In the genomic region with DNA sequence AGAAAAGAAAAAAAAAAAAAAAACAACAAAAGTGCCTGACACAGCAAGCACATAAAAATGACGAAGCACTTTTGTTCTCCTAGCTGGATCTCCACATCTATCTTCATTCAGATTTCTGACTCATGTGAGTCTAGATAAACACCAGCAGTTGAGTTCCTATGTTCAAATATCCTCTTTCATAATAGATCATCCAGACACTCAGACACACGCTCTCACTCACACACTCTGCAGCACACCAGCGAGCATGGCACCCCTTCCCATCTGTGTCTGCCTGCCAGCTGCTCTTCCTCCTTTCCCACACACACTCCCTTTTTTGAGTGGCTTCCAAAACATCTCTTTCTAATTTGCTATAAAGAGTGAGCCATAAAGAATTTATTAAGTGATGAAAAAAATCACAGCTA, we compare ENCODE assay signal across 10 cellular contexts. TPM values are rescaled to one million over a fixed set of nuclear protein-coding genes. Genes with fewer than 3 reads are reported as not detected.
A peak's percentile ranks its signal among the peaks of the same experiment; 100 is the strongest.
DNase-seq lines count a peak whose midpoint lies in the region; ATAC-seq and TF ChIP-seq lines count a peak whose summit lies in the region.
"Had no signal": no experiment of that assay in that cellular context is flagged by ENCODE, and none has a peak within 500 bp of the region (broad histone marks: within the 10 kb centered on the region; RNA-seq: fewer than 3 reads in every experiment).

No MANE protein-coding gene starts in this region.

- no peaks in the 10 kb centered on the region for H3K4me1 ChIP-seq in Peyer's patch

- peaks cover 0 to 27% (median 0%) of the 10 kb centered on the region in 3 donors for H3K36me3 ChIP-seq in Peyer's patch

- POLR2A ChIA-PET in AG04449 (lab: Yijun Ruan, JAX), result interaction anchor here (0.6 to 2.3 kb wide), 3 partner anchors 31 to 113 kb away, joined by 3 to 10 read pairs (median 4); partner anchors contain the start of gene HEXA
- POLR2A ChIA-PET in CD4-positive, alpha-beta T cell (lab: Charles Lee), result no interaction called here

- TF ChIP-seq CTCF in AG04449 (IDR thresholded peaks at IDR 0.05; ENCODE audit: insufficient read depth, low read length, missing control alignments) (no peak), coronary artery (IDR thresholded peaks at IDR 0.05) (no peak), Peyer's patch (IDR thresholded peaks at IDR 0.05) (no peak)
- no peak for TF ChIP-seq CTCF in CD4-positive, alpha-beta T cell (IDR thresholded peaks at IDR 0.05)

- H3K9me3 ChIP-seq in Peyer's patch, result no peaks in the 10 kb centered on the region
- peaks cover 5% of the 10 kb centered on the region for H3K9me3 ChIP-seq in CD4-positive, alpha-beta T cell (ENCODE audit: control insufficient read depth, low read length)

- no peak for TF ChIP-seq POLR2A in Peyer's patch (IDR thresholded peaks at IDR 0.05)

- H3K27me3 Mint-ChIP-seq in activated T-helper 17 cell treated with anti-CD3 and anti-CD28 coated beads, Interleukin-2, amount 50 U/mL, for 72 hours, result no peaks in the 10 kb centered on the region
- H3K27me3 Mint-ChIP-seq in CD4-positive, alpha-beta T cell, result no peaks in the 10 kb centered on the region
- H3K27me3 Mint-ChIP-seq: IgD-negative memory B cell had no signal

- no peak overlapping the region for H3K4me3 Mint-ChIP-seq in activated T-helper 17 cell treated with anti-CD3 and anti-CD28 coated beads, Interleukin-2, amount 50 U/mL, for 72 hours
- H3K4me3 Mint-ChIP-seq in CD4-positive, alpha-beta T cell, result no peak overlapping the region
- H3K4me3 Mint-ChIP-seq: IgD-negative memory B cell had no signal

- no peak for ATAC-seq in activated T-helper 17 cell treated with anti-CD3 and anti-CD28 coated beads, Interleukin-2, amount 50 U/mL, for 72 hours (replicated peaks)
- ATAC-seq in left colon, result peak; percentile 33
- no peak for ATAC-seq in CD4-positive, alpha-beta T cell (ENCODE audit: poor library complexity)

- CTCF ChIA-PET in AG04449 (lab: Yijun Ruan, JAX), result interaction anchor here (1.0 to 2.3 kb wide), 3 partner anchors 16 to 140 kb away, joined by 3 to 9 read pairs (median 6); no protein-coding TSS in a partner anchor
- CTCF ChIA-PET in CD4-positive, alpha-beta T cell (lab: Charles Lee), result interaction anchor here (0.7 kb wide), 1 partner anchor 12 kb away, joined by 3 read pairs; no protein-coding TSS in a partner anchor

- DNase-seq in AG04449 (ENCODE audit: low read depth, low spot score) (peak; percentile 77), HT1080 (ENCODE audit: low read depth) (peak; percentile 91), left colon (no peak), coronary artery (ENCODE audit: low spot score) (no peak), Peyer's patch (no peak), posterior vena cava (ENCODE audit: low spot score) (no peak)
- no peak for DNase-seq in CD4-positive, alpha-beta T cell

- H3K27me3 ChIP-seq in Peyer's patch, result no peaks in the 10 kb centered on the region
- no peaks in the 10 kb centered on the region for H3K27me3 ChIP-seq in CD4-positive, alpha-beta T cell (ENCODE audit: control insufficient read depth, insufficient read depth, low read length)

- H3K9me3 Mint-ChIP-seq in activated T-helper 17 cell treated with anti-CD3 and anti-CD28 coated beads, Interleukin-2, amount 50 U/mL, for 72 hours, result no peaks in the 10 kb centered on the region
- H3K9me3 Mint-ChIP-seq in CD4-positive, alpha-beta T cell, result no peaks in the 10 kb centered on the region

- intact Hi-C loops in left colon (cut with DNase I, micrococcal nuclease) (no loop called here), posterior vena cava (cut with DNase I) (no loop called here)
- intact Hi-C loops in CD4-positive, alpha-beta T cell (cut with DNase I, micrococcal nuclease), result loop anchor here in 1 of 2 experiments (10.0 kb wide), 1 partner anchor 745 kb away; no protein-coding TSS in a partner anchor

- peaks cover 43% of the 10 kb centered on the region for H3K36me3 Mint-ChIP-seq in activated T-helper 17 cell treated with anti-CD3 and anti-CD28 coated beads, Interleukin-2, amount 50 U/mL, for 72 hours (ENCODE audit: low read depth)
- H3K36me3 Mint-ChIP-seq in CD4-positive, alpha-beta T cell (ENCODE audit: low read depth), result peaks cover 63% of the 10 kb centered on the region

- H3K4me3 ChIP-seq in AG04449 (ENCODE audit: low read depth, low read length) (no peak overlapping the region), coronary artery (no peak overlapping the region), Peyer's patch (no peak overlapping the region)

- H3K27ac ChIP-seq in coronary artery, result no peak overlapping the region
- no peak overlapping the region for H3K27ac ChIP-seq in Peyer's patch
- no peak overlapping the region for H3K27ac ChIP-seq in CD4-positive, alpha-beta T cell (ENCODE audit: low read depth, low read length)

- no peaks in the 10 kb centered on the region for H3K4me1 Mint-ChIP-seq in activated T-helper 17 cell treated with anti-CD3 and anti-CD28 coated beads, Interleukin-2, amount 50 U/mL, for 72 hours
- H3K4me1 Mint-ChIP-seq in CD4-positive, alpha-beta T cell (ENCODE audit: low read depth), result no peaks in the 10 kb centered on the region
- H3K4me1 Mint-ChIP-seq: IgD-negative memory B cell had no signal

- H3K27ac Mint-ChIP-seq in activated T-helper 17 cell treated with anti-CD3 and anti-CD28 coated beads, Interleukin-2, amount 50 U/mL, for 72 hours, result peak overlapping the region; percentile 3
- H3K27ac Mint-ChIP-seq in CD4-positive, alpha-beta T cell, result no peak overlapping the region

RNA-seq across cellular contexts. Expression of gene CELF6, which starts 19.8 kb away (rescaled TPM):
- 0.34 TPM in 1 of 2 replicates, not detected in the other for total RNA-seq in HT1080 (2014; rRNA removed; shearing (Covaris generic))
- 0.18 TPM in 1 of 2 replicates, not detected in the other for polyA plus RNA-seq in HT1080 (2015; cell fraction: cytosol; rRNA removed)
- polyA plus RNA-seq in HT1080 (2015; cell fraction: nucleus; rRNA removed), result 2.2 and 3.4 TPM in 2 replicates
- total RNA-seq in activated T-helper 17 cell treated with anti-CD3 and anti-CD28 coated beads, Interleukin-2, amount 50 U/mL, for 72 hours, result 1 to 10 TPM in 1 of 2 donors, under 1 TPM in 1; 0.52 to 1.0 TPM
- total RNA-seq in left colon (1 to 10 TPM; 1.1 to 1.2 TPM), Peyer's patch (1 to 10 TPM in 3 of 4 donors, not detected in 1; 1.8 to 3.7 (median 3.6) TPM), posterior vena cava (1 to 10 TPM in 1 of 2 donors, under 1 TPM in 1; 0.76 to 1.6 TPM)
- total RNA-seq in CD4-positive, alpha-beta T cell, result 1 to 10 TPM; 2.4 TPM

RNA-seq across cellular contexts. Expression of gene HEXA, which starts 36.0 kb away (rescaled TPM):
- 75.7 and 83.2 TPM in 2 replicates for total RNA-seq in HT1080 (2014; rRNA removed; shearing (Covaris generic))
- polyA plus RNA-seq in HT1080 (2015; cell fraction: cytosol; rRNA removed), result 95.8 and 108 TPM in 2 replicates
- 261 and 278 TPM in 2 replicates for polyA plus RNA-seq in HT1080 (2015; cell fraction: nucleus; rRNA removed)
- 10 to 100 TPM; 83.1 to 86.2 TPM for total RNA-seq in activated T-helper 17 cell treated with anti-CD3 and anti-CD28 coated beads, Interleukin-2, amount 50 U/mL, for 72 hours
- total RNA-seq in left colon (100 to 1,000 TPM in 1 of 2 donors, 10 to 100 TPM in 1; 91.4 to 107 TPM), Peyer's patch (10 to 100 TPM; 45.4 to 81.4 (median 69.1) TPM), posterior vena cava (100 to 1,000 TPM in 1 of 2 donors, 10 to 100 TPM in 1; 84.0 to 120 TPM)
- 10 to 100 TPM; 66.3 to 66.9 TPM for total RNA-seq in CD4-positive, alpha-beta T cell

RNA-seq across cellular contexts. Expression of gene TMEM202, which starts 58.3 kb away (rescaled TPM):
- not detected in 2 replicates for total RNA-seq in HT1080 (2014; rRNA removed; shearing (Covaris generic))
- polyA plus RNA-seq in HT1080 (2015; cell fraction: cytosol; rRNA removed), result not detected in 2 replicates
- not detected in 2 replicates for polyA plus RNA-seq in HT1080 (2015; cell fraction: nucleus; rRNA removed)
- total RNA-seq in activated T-helper 17 cell treated with anti-CD3 and anti-CD28 coated beads, Interleukin-2, amount 50 U/mL, for 72 hours, result not detected
- total RNA-seq in left colon, result not detected
- total RNA-seq in Peyer's patch, result not detected
- not detected for total RNA-seq in posterior vena cava
- total RNA-seq in CD4-positive, alpha-beta T cell, result not detected
- polyA plus RNA-seq: IgD-negative memory B cell, neural cell had no signal

Comparison
In these comparisons a context has a peak if more than half of its experiments do, and no peak if none do; other contexts are left out.
1. DNase-seq: peak in AG04449 (single experiment) and HT1080 (single experiment); none in left colon (0 of 2), coronary artery (single experiment), Peyer's patch (0 of 3), posterior vena cava (single experiment) and CD4-positive, alpha-beta T cell (0 of 10).